ENCODE assay signal across 22 cellular contexts in genomic region chr6:92682999-92683398, GRCh38.
"Had no signal": no experiment of that assay in that cellular context is flagged by ENCODE, and none has a peak within 500 bp of the region (broad histone marks: within the 10 kb centered on the region; RNA-seq: fewer than 3 reads in every experiment).

No MANE protein-coding gene starts in this region.

- ATAC-seq: activated CD4-positive, CD25-positive, alpha-beta regulatory T cell treated with anti-CD3 and anti-CD28 coated beads, Interleukin-2, amount 50 U/mL, for 24 hours; activated CD8-positive, alpha-beta T cell treated with anti-CD3 and anti-CD28 coated beads for 36 hours; activated T-cell treated with anti-CD3 and anti-CD28 coated beads, Interleukin-2, amount 50 U/mL, for 72 hours had no signal

- DNase-seq: activated CD4-positive, alpha-beta T cell treated with anti-CD3 and anti-CD28 coated beads for 4 hours; activated CD8-positive, alpha-beta memory T cell treated with anti-CD3 and anti-CD28 coated beads, Interleukin-2, amount 50 U/mL, for 4 hours; activated CD8-positive, alpha-beta T cell treated with anti-CD3 and anti-CD28 coated beads for 36 hours; activated gamma-delta T cell treated with Interleukin-2 at 50 U/mL for 16 hours; activated naive CD4-positive, alpha-beta T cell treated with anti-CD3 and anti-CD28 coated beads, Interleukin-2, amount 10 ng/mL, durations not matched to agents 7 days and 5 days; activated naive CD8-positive, alpha-beta T cell treated with anti-CD3 and anti-CD28 coated beads for 36 hours; activated T-cell treated with anti-CD3 and anti-CD28 coated beads, Interleukin-2, amount 50 U/mL, for 72 hours; cerebellar nuclear complex; MV-4-11; NCI-H1092 treated with DMSO at 0.1 percent for 48 hours; NCI-H1417 treated with DMSO at 0.1 percent for 48 hours; NCI-H1694; NCI-H2029; NCI-H2107; NCI-H2171 treated with DMSO at 0.1 percent for 48 hours; NCI-H226; NCI-H510A; NCI-H526 treated with DMSO at 0.1 percent for 48 hours; NCI-H82; SIG-M5; T-helper 1 cell had no signal
